ENCODE assay signal across 21 cellular contexts in genomic region chr19:2967972-2968371, GRCh38. TPM values are rescaled to one million over a fixed set of nuclear protein-coding genes. Genes with fewer than 3 reads are reported as not detected.
A peak's percentile ranks its signal among the peaks of the same experiment; 100 is the strongest.
DNase-seq lines count a peak whose midpoint lies in the region; ATAC-seq, FAIRE-seq and TF ChIP-seq lines count a peak whose summit lies in the region.
"Had no signal": no experiment of that assay in that cellular context is flagged by ENCODE, and none has a peak within 500 bp of the region (broad histone marks: within the 10 kb centered on the region; RNA-seq: fewer than 3 reads in every experiment).

No MANE protein-coding gene starts in this region.

- TF ChIP-seq CTCF in HepG2 (CRISPR knock-in tag; IDR thresholded peaks at IDR 0.05) (no peak), right lobe of liver (IDR thresholded peaks at IDR 0.05) (no peak), K562 (IDR thresholded peaks at IDR 0.05 in 2 of 3, conservative IDR thresholded peaks at IDR 0.05 in 1 of 3; ENCODE audit: insufficient read depth in 2 of 3, low read depth in 1 of 3, low read length in 3 of 3) (no peak), progenitor cell of endocrine pancreas (IDR thresholded peaks at IDR 0.05; ENCODE audit: unreplicated experiment) (no peak)

- intact Hi-C loops in HepG2 (cut with micrococcal nuclease; ENCODE audit: unreplicated experiment): no loop called here
- intact Hi-C loops in right lobe of liver (cut with DNase I): loop anchor here in 1 of 2 donors (10.0 kb wide), 1 partner anchor 137 kb away; no protein-coding TSS in a partner anchor
- intact Hi-C loops in K562 (cut with micrococcal nuclease): no loop called here

- FAIRE-seq in HepG2 (lab: Jason Lieb, UNC): no peak
- FAIRE-seq in K562 (lab: Jason Lieb, UNC): no peak
- FAIRE-seq: A204.1, GM18507 had no signal

- WGBS in HepG2 (ENCODE audit: low lambda C conversion rate): 31% methylated on average over 8 of the region's 8 CpGs
- WGBS in right lobe of liver (ENCODE audit: insufficient coverage, low coverage, low lambda C conversion rate, missing lambda C conversion rate): 51% methylated on average over 5 of the region's 8 CpGs
- WGBS in K562 (ENCODE audit: insufficient coverage, low coverage, missing lambda C conversion rate): 64% methylated on average over 8 of the region's 8 CpGs

- H3K27me3 ChIP-seq in HepG2 (ENCODE audit: control insufficient read depth in 1 of 2, insufficient read depth in 2 of 2, low read length in 2 of 2): peaks cover 0 to 4% of the 10 kb centered on the region in 2 experiments; a peak in 1 of 5 replicates
- no peaks in the 10 kb centered on the region for H3K27me3 ChIP-seq in right lobe of liver
- no peaks in the 10 kb centered on the region for H3K27me3 ChIP-seq in K562 (ENCODE audit: control insufficient read depth in 2 of 2, insufficient read depth in 2 of 2, low read length in 2 of 2)
- H3K27me3 ChIP-seq: MG63, Peyer's patch had no signal

- no peak for TF ChIP-seq POLR2A in HepG2 (IDR thresholded peaks at IDR 0.05; ENCODE audit: insufficient read depth in 1 of 2, low read depth in 2 of 2, low read length in 2 of 2)
- TF ChIP-seq POLR2A in right lobe of liver (IDR thresholded peaks at IDR 0.05): no peak
- no peak for TF ChIP-seq POLR2A in K562 (conservative IDR thresholded peaks at IDR 0.05)

- H3K9me1 ChIP-seq in K562 (ENCODE audit: control insufficient read depth, insufficient read depth, low read length): no peaks in the 10 kb centered on the region

- in situ Hi-C loops in HepG2 (cut with HindIII; ENCODE audit: extremely low pct_ligation_motif_present, low pct_unique_long_range_greater_than_20kb): no loop called here
- in situ Hi-C loops in K562 (cut with MboI): no loop called here

- H3K36me3 ChIP-seq in HepG2 (replicated peaks in 1 of 2; ENCODE audit: control insufficient read depth in 1 of 2, insufficient read depth in 2 of 2, low read length in 2 of 2): no peaks in the 10 kb centered on the region
- H3K36me3 ChIP-seq in right lobe of liver: no peaks in the 10 kb centered on the region
- no peaks in the 10 kb centered on the region for H3K36me3 ChIP-seq in K562 (ENCODE audit: control insufficient read depth, insufficient read depth, low read length)
- H3K36me3 ChIP-seq: MG63, Peyer's patch had no signal

- H2AFZ ChIP-seq in HepG2 (ENCODE audit: low read length) (no peak overlapping the region), K562 (ENCODE audit: low read depth, low read length) (no peak overlapping the region)
- H2AFZ ChIP-seq: GM23248 had no signal

- CTCF ChIA-PET in HepG2 (lab: Yijun Ruan, JAX; ENCODE audit: low intra/inter-chr PET ratio, low total read pairs) (no interaction called here), K562 (lab: Yijun Ruan, JAX; ENCODE audit: low intra/inter-chr PET ratio) (no interaction called here)

- H3K4me1 ChIP-seq in HepG2 (ENCODE audit: insufficient read depth, low read length) (peaks cover 41% of the 10 kb centered on the region), right lobe of liver (peaks cover 0 to 12% (median 6%) of the 10 kb centered on the region in 4 donors), K562 (replicated peaks in 1 of 2; ENCODE audit: control insufficient read depth in 2 of 2, insufficient read depth in 2 of 2, low read length in 2 of 2) (peaks cover 5 to 9% of the 10 kb centered on the region in 2 experiments; a peak in 4 of 5 replicates)

- H3K79me2 ChIP-seq in HepG2 (ENCODE audit: insufficient read depth, low read length) (no peaks in the 10 kb centered on the region), K562 (ENCODE audit: control insufficient read depth, insufficient read depth, low read length) (no peaks in the 10 kb centered on the region)

- peaks cover 9% of the 10 kb centered on the region for H3K4me1 Mint-ChIP-seq in progenitor cell of endocrine pancreas (ENCODE audit: low read depth)

- H3K9me3 ChIP-seq in HepG2 (ENCODE audit: low read length) (no peaks in the 10 kb centered on the region), right lobe of liver (no peaks in the 10 kb centered on the region), K562 (replicated peaks; ENCODE audit: control insufficient read depth, insufficient read depth, low read depth, low read length) (no peaks in the 10 kb centered on the region)
- H3K9me3 ChIP-seq: MG63, Peyer's patch had no signal

- POLR2A ChIA-PET in HepG2 (lab: Yijun Ruan, JAX): no interaction called here
- POLR2A ChIA-PET in K562 (lab: Yijun Ruan, JAX): interaction anchor here (0.6 to 1.3 kb wide), 3 partner anchors 10 to 69 kb away, joined by 3 read pairs; partner anchors contain the start of gene TLE6

- no peaks in the 10 kb centered on the region for H3K27me3 Mint-ChIP-seq in progenitor cell of endocrine pancreas

- ATAC-seq in HepG2 (no peak), right lobe of liver (no peak), K562 (no peak), HG02840 (IDR thresholded peaks at IDR 0.05; ENCODE audit: low FRiP score, unreplicated experiment) (no peak)

- H3K4me2 ChIP-seq in HepG2 (ENCODE audit: low read depth, low read length) (no peak overlapping the region), K562 (ENCODE audit: insufficient read depth, low read length) (no peak overlapping the region)

- H3K27ac Mint-ChIP-seq in progenitor cell of endocrine pancreas: peak overlapping the region; percentile 90
- H3K27ac Mint-ChIP-seq: CD14-positive monocyte had no signal

- no peak for TF ChIP-seq RAD21 in HepG2 (CRISPR knock-in tag; IDR thresholded peaks at IDR 0.05)
- no peak for TF ChIP-seq RAD21 in K562 (CRISPR knock-in tag; conservative IDR thresholded peaks at IDR 0.05 in 1 of 2, IDR thresholded peaks at IDR 0.05 in 1 of 2)

- no peaks in the 10 kb centered on the region for H3K9me3 Mint-ChIP-seq in progenitor cell of endocrine pancreas (ENCODE audit: low read depth)

- BruUV-seq in HepG2 (replicated peaks; lab: Mats Ljungman, UMichigan) (no TSS peak), K562 (replicated peaks; lab: Mats Ljungman, UMichigan) (no TSS peak)

- TF ChIP-seq EP300 in HepG2 (IDR thresholded peaks at IDR 0.05; ENCODE audit: low read depth in 2 of 2, low read length in 2 of 2) (no peak), HepG2 (CRISPR knock-in tag; IDR thresholded peaks at IDR 0.05; ENCODE audit: borderline replicate concordance) (no peak), K562 (IDR thresholded peaks at IDR 0.05; ENCODE audit: low read length) (no peak)

- DNase-seq in HepG2 (ENCODE audit: low spot score): no peak
- DNase-seq in right lobe of liver: no peak
- DNase-seq in K562 (ENCODE audit: extremely low read depth in 1 of 4, low spot score in 3 of 4): no peak
- DNase-seq in progenitor cell of endocrine pancreas (ENCODE audit: low spot score, unreplicated experiment): no peak
- DNase-seq in mucosa of gallbladder (ENCODE audit: low spot score): no peak
- no peak for DNase-seq in activated CD4-positive, alpha-beta T cell treated with anti-CD3 and anti-CD28 coated beads for 4 hours
- DNase-seq: AML-193, DMS153, GM23248, H7, KBM-7, MG63, NCI-H1930, NCI-H2227 treated with DMSO at 0.1 percent for 48 hours, OCI-M1, Peyer's patch had no signal

- H3K9ac ChIP-seq in HepG2 (ENCODE audit: insufficient read depth, low read depth, low read length) (no peak overlapping the region), K562 (ENCODE audit: insufficient read depth in 1 of 2, low read depth in 2 of 2, low read length in 2 of 2) (no peak overlapping the region)
- H3K9ac ChIP-seq: GM23248 had no signal

- H3K36me3 Mint-ChIP-seq in progenitor cell of endocrine pancreas (ENCODE audit: insufficient read depth): no peaks in the 10 kb centered on the region
- H3K36me3 Mint-ChIP-seq: CD14-positive monocyte had no signal

- H4K20me1 ChIP-seq in HepG2 (ENCODE audit: insufficient read depth, low read length): no peaks in the 10 kb centered on the region
- H4K20me1 ChIP-seq in K562 (replicated peaks; ENCODE audit: control insufficient read depth, insufficient read depth, low read length): no peaks in the 10 kb centered on the region

- no peak overlapping the region for H3K4me3 ChIP-seq in HepG2 (replicated peaks in 1 of 3; ENCODE audit: insufficient read depth in 1 of 3, low read depth in 2 of 3, low read length in 3 of 3)
- H3K4me3 ChIP-seq in right lobe of liver: no peak overlapping the region
- no peak overlapping the region for H3K4me3 ChIP-seq in K562
- H3K4me3 ChIP-seq: GM23248, MG63, Peyer's patch had no signal

- no peak overlapping the region for H3K4me3 Mint-ChIP-seq in progenitor cell of endocrine pancreas (ENCODE audit: low read depth)
- H3K4me3 Mint-ChIP-seq: CD14-positive monocyte had no signal

- H3K27ac ChIP-seq in HepG2 (ENCODE audit: extremely low read length, insufficient read depth, low read length) (no peak overlapping the region), right lobe of liver (no peak overlapping the region), K562 (ENCODE audit: extremely low read depth, low read depth, low read length) (no peak overlapping the region)
- H3K27ac ChIP-seq: GM23248 had no signal

RNA-seq across cellular contexts. Expression of gene TLE6, which starts 9.4 kb away (rescaled TPM):
- total RNA-seq in HepG2 (2016; rRNA removed; fragmentation: Illumina TruSeq; extraction: Trizol) (0.24 and 0.28 TPM in 2 replicates), right lobe of liver (1 to 10 TPM; 2.3 to 8.9 (median 4.6) TPM), K562 (2014; rRNA removed) (3.3 and 6.1 TPM in 2 replicates), K562 (2014; rRNA removed; fragmentation: Illumina TruSeq; extraction: Trizol) (1.1 and 1.2 TPM in 2 replicates), K562 (2015; rRNA removed; fragmentation: Illumina TruSeq; extraction: Trizol) (3.4 and 3.5 TPM in 2 replicates), K562 (2021) (1.8 TPM in 2 replicates), progenitor cell of endocrine pancreas (18.4 and 21.0 TPM in 2 replicates), mucosa of gallbladder (0.63 TPM)
- not detected in 2 replicates for total RNA-seq in HepG2 (2016; cell fraction: cytosol; rRNA removed; fragmentation: Illumina TruSeq; extraction: Trizol; ENCODE audit: low read depth)
- 0.06 TPM in 1 of 2 replicates, not detected in the other for total RNA-seq in HepG2 (2016; cell fraction: insoluble cytoplasmic fraction; rRNA removed; fragmentation: Illumina TruSeq; extraction: Trizol)
- total RNA-seq in HepG2 (2016; cell fraction: membrane; rRNA removed; fragmentation: Illumina TruSeq; extraction: Trizol): not detected in 2 replicates
- not detected in 2 replicates for total RNA-seq in HepG2 (2016; cell fraction: nucleus; rRNA removed; fragmentation: Illumina TruSeq; extraction: Trizol)
- polyA plus RNA-seq in HepG2 (2011; rRNA removed) (5.5 and 6.4 TPM in 2 replicates), K562 (2011; rRNA removed) (3.3 and 3.5 TPM in 2 replicates), K562 (2014; fragmentation: Illumina TruSeq; extraction: Trizol) (1.8 and 3.1 TPM in 2 replicates), K562 (2014; fragmentation: Nextera tagmentation; extraction: Ambion mirVana) (1 to 10 TPM; 1.2 to 1.5 TPM), K562 (2014; rRNA removed) (2.5 and 4.4 TPM in 2 replicates)
- 4.2 TPM in 2 replicates for polyA plus RNA-seq in HepG2 (2011; cell fraction: cytosol; rRNA removed)
- 18.3 and 20.1 TPM in 2 replicates for polyA plus RNA-seq in HepG2 (2011; cell fraction: nucleus; rRNA removed)
- 1.5 and 1.9 TPM in 2 replicates for polyA plus RNA-seq in HepG2 (2012)
- polyA plus RNA-seq in HepG2 (2016; cell fraction: cytosol; fragmentation: Illumina TruSeq; extraction: Trizol; ENCODE audit: low read depth): 0.19 and 0.32 TPM in 2 replicates
- polyA plus RNA-seq in HepG2 (2016; cell fraction: insoluble cytoplasmic fraction; fragmentation: Illumina TruSeq; extraction: Trizol; ENCODE audit: low read depth): not detected in 2 replicates
- not detected in 2 replicates for polyA plus RNA-seq in HepG2 (2016; cell fraction: membrane; fragmentation: Illumina TruSeq; extraction: Trizol; ENCODE audit: low read depth)
- polyA plus RNA-seq in HepG2 (2016; cell fraction: nucleus; fragmentation: Illumina TruSeq; extraction: Trizol; ENCODE audit: insufficient read depth, low read depth): 1.00 TPM in 1 of 2 replicates, not detected in the other
- 4.2 and 4.9 TPM in 2 replicates for polyA minus RNA-seq in HepG2 (2011; rRNA and poly(A)+ RNA removed; ENCODE audit: low replicate concordance)
- 2.4 TPM in 1 of 2 replicates, not detected in the other for polyA minus RNA-seq in HepG2 (2011; cell fraction: cytosol; rRNA and poly(A)+ RNA removed)
- 3.2 and 5.0 TPM in 2 replicates for polyA minus RNA-seq in HepG2 (2011; cell fraction: nucleus; rRNA and poly(A)+ RNA removed)
- 5.1 and 7.6 TPM in 2 replicates for total RNA-seq in K562 (2011; cell fraction: chromatin; rRNA removed; ENCODE audit: low replicate concordance)
- total RNA-seq in K562 (2011; cell fraction: nucleolus; rRNA removed): 5.1 and 5.5 TPM in 2 replicates
- 2.7 and 4.5 TPM in 2 replicates for total RNA-seq in K562 (2011; cell fraction: nucleoplasm; rRNA removed)
- polyA plus RNA-seq in K562 (2011; cell fraction: cytosol; rRNA removed): 3.0 TPM in 2 replicates
- 6.5 and 7.6 TPM in 2 replicates for polyA plus RNA-seq in K562 (2011; cell fraction: nucleus; rRNA removed)
- polyA plus RNA-seq in K562 (2012): 2.3 and 10.0 TPM in 2 replicates
- polyA minus RNA-seq in K562 (2011; rRNA and poly(A)+ RNA removed): 0.70 and 0.78 TPM in 2 replicates
- 1.1 TPM in 1 of 2 replicates, not detected in the other for polyA minus RNA-seq in K562 (2011; cell fraction: cytosol; rRNA and poly(A)+ RNA removed)
- polyA minus RNA-seq in K562 (2011; cell fraction: nucleus; rRNA and poly(A)+ RNA removed): 0.94 and 2.4 TPM in 2 replicates
- total RNA-seq: HT1080 had no signal
- polyA plus RNA-seq: CD14-positive monocyte had no signal

RNA-seq across cellular contexts. Expression of gene ZNF77, which starts 23.2 kb away (rescaled TPM):
- total RNA-seq in HepG2 (2016; rRNA removed; fragmentation: Illumina TruSeq; extraction: Trizol): 11.5 and 12.6 TPM in 2 replicates
- total RNA-seq in HepG2 (2016; cell fraction: cytosol; rRNA removed; fragmentation: Illumina TruSeq; extraction: Trizol; ENCODE audit: low read depth): 2.9 and 3.5 TPM in 2 replicates
- 10.1 and 13.6 TPM in 2 replicates for total RNA-seq in HepG2 (2016; cell fraction: insoluble cytoplasmic fraction; rRNA removed; fragmentation: Illumina TruSeq; extraction: Trizol)
- total RNA-seq in HepG2 (2016; cell fraction: membrane; rRNA removed; fragmentation: Illumina TruSeq; extraction: Trizol): 7.1 and 7.2 TPM in 2 replicates
- 8.2 and 9.0 TPM in 2 replicates for total RNA-seq in HepG2 (2016; cell fraction: nucleus; rRNA removed; fragmentation: Illumina TruSeq; extraction: Trizol)
- polyA plus RNA-seq in HepG2 (2011; rRNA removed): 7.1 and 7.8 TPM in 2 replicates
- 3.6 and 5.6 TPM in 2 replicates for polyA plus RNA-seq in HepG2 (2011; cell fraction: cytosol; rRNA removed)
- 5.3 and 7.8 TPM in 2 replicates for polyA plus RNA-seq in HepG2 (2011; cell fraction: nucleus; rRNA removed)
- 5.3 and 5.9 TPM in 2 replicates for polyA plus RNA-seq in HepG2 (2012)
- polyA plus RNA-seq in HepG2 (2016; cell fraction: cytosol; fragmentation: Illumina TruSeq; extraction: Trizol; ENCODE audit: low read depth): 0.84 and 1.0 TPM in 2 replicates
- polyA plus RNA-seq in HepG2 (2016; cell fraction: insoluble cytoplasmic fraction; fragmentation: Illumina TruSeq; extraction: Trizol; ENCODE audit: low read depth): 9.3 and 9.6 TPM in 2 replicates
- 2.7 and 2.9 TPM in 2 replicates for polyA plus RNA-seq in HepG2 (2016; cell fraction: membrane; fragmentation: Illumina TruSeq; extraction: Trizol; ENCODE audit: low read depth)
- 14.6 and 16.9 TPM in 2 replicates for polyA plus RNA-seq in HepG2 (2016; cell fraction: nucleus; fragmentation: Illumina TruSeq; extraction: Trizol; ENCODE audit: insufficient read depth, low read depth)
- polyA minus RNA-seq in HepG2 (2011; rRNA and poly(A)+ RNA removed; ENCODE audit: low replicate concordance): 6.2 and 7.9 TPM in 2 replicates
- polyA minus RNA-seq in HepG2 (2011; cell fraction: cytosol; rRNA and poly(A)+ RNA removed): 2.5 and 5.3 TPM in 2 replicates
- 5.7 and 10.9 TPM in 2 replicates for polyA minus RNA-seq in HepG2 (2011; cell fraction: nucleus; rRNA and poly(A)+ RNA removed)
- 1 to 10 TPM; 1.1 to 1.5 (median 1.3) TPM for total RNA-seq in right lobe of liver
- total RNA-seq in K562 (2011; cell fraction: chromatin; rRNA removed; ENCODE audit: low replicate concordance): 62.3 and 82.9 TPM in 2 replicates
- total RNA-seq in K562 (2011; cell fraction: nucleolus; rRNA removed): 40.1 and 43.2 TPM in 2 replicates
- 32.5 and 41.6 TPM in 2 replicates for total RNA-seq in K562 (2011; cell fraction: nucleoplasm; rRNA removed)
- 6.5 and 8.6 TPM in 2 replicates for total RNA-seq in K562 (2014; rRNA removed)
- total RNA-seq in K562 (2014; rRNA removed; fragmentation: Illumina TruSeq; extraction: Trizol): 11.2 and 13.5 TPM in 2 replicates
- total RNA-seq in K562 (2015; rRNA removed; fragmentation: Illumina TruSeq; extraction: Trizol): 10.2 and 11.2 TPM in 2 replicates
- total RNA-seq in K562 (2021): 6.7 and 6.8 TPM in 2 replicates
- polyA plus RNA-seq in K562 (2011; rRNA removed): 12.3 and 14.5 TPM in 2 replicates
- 4.5 and 6.9 TPM in 2 replicates for polyA plus RNA-seq in K562 (2011; cell fraction: cytosol; rRNA removed)
- polyA plus RNA-seq in K562 (2011; cell fraction: nucleus; rRNA removed): 11.2 and 12.3 TPM in 2 replicates
- 5.9 and 14.5 TPM in 2 replicates for polyA plus RNA-seq in K562 (2012)
- 7.7 and 10.7 TPM in 2 replicates for polyA plus RNA-seq in K562 (2014; fragmentation: Illumina TruSeq; extraction: Trizol)
- polyA plus RNA-seq in K562 (2014; fragmentation: Nextera tagmentation; extraction: Ambion mirVana): 1 to 10 TPM; 4.3 to 4.9 TPM
- polyA plus RNA-seq in K562 (2014; rRNA removed): 8.1 and 8.2 TPM in 2 replicates
- polyA minus RNA-seq in K562 (2011; rRNA and poly(A)+ RNA removed): 22.6 and 25.0 TPM in 2 replicates
- 3.2 and 4.4 TPM in 2 replicates for polyA minus RNA-seq in K562 (2011; cell fraction: cytosol; rRNA and poly(A)+ RNA removed)
- 5.4 and 7.1 TPM in 2 replicates for polyA minus RNA-seq in K562 (2011; cell fraction: nucleus; rRNA and poly(A)+ RNA removed)
- 6.3 and 7.1 TPM in 2 replicates for total RNA-seq in progenitor cell of endocrine pancreas
- total RNA-seq in mucosa of gallbladder: 2.8 TPM
- total RNA-seq: HT1080 had no signal
